Comparison of ENCODE assay signal across 20 cellular contexts in genomic region chr1:40810915-40811314, GRCh38. TPM values are rescaled to one million over a fixed set of nuclear protein-coding genes. Genes with fewer than 3 reads are reported as not detected.
DNase-seq lines count a peak whose midpoint lies in the region; ATAC-seq lines count a peak whose summit lies in the region.
"Had no signal": no experiment of that assay in that cellular context is flagged by ENCODE, and none has a peak within 500 bp of the region (broad histone marks: within the 10 kb centered on the region; RNA-seq: fewer than 3 reads in every experiment).

No MANE protein-coding gene starts in this region.

- H3K9me3 Mint-ChIP-seq in dendritic cell treated with granulocyte-macrophage colony-stimulating factor and Interleukin-4, amounts not matched to agents 40 ng/mL and 50 ng/mL, for 4 days: peaks cover 10% of the 10 kb centered on the region
- H3K9me3 Mint-ChIP-seq in naive B cell: peaks cover 0 to 4% (median 0%) of the 10 kb centered on the region in 7 donors
- H3K9me3 Mint-ChIP-seq: CD4-positive, CD25-positive, alpha-beta regulatory T cell; CD8-positive, alpha-beta memory T cell had no signal

- H3K27me3 Mint-ChIP-seq in T-helper 17 cell: no peaks in the 10 kb centered on the region
- peaks cover 38% of the 10 kb centered on the region for H3K27me3 Mint-ChIP-seq in dendritic cell treated with granulocyte-macrophage colony-stimulating factor and Interleukin-4, amounts not matched to agents 40 ng/mL and 50 ng/mL, for 4 days
- H3K27me3 Mint-ChIP-seq in naive B cell: peaks cover 0 to 9% (median 0%) of the 10 kb centered on the region in 3 donors

- no peak overlapping the region for H3K4me3 Mint-ChIP-seq in T-helper 17 cell
- no peak overlapping the region for H3K4me3 Mint-ChIP-seq in dendritic cell treated with granulocyte-macrophage colony-stimulating factor and Interleukin-4, amounts not matched to agents 40 ng/mL and 50 ng/mL, for 4 days
- H3K4me3 Mint-ChIP-seq in naive B cell: no peak overlapping the region
- H3K4me3 Mint-ChIP-seq: CD4-positive, CD25-positive, alpha-beta regulatory T cell had no signal

- ATAC-seq in T-helper 17 cell (no peak), naive B cell (ENCODE audit: low read depth in 2 of 2) (no peak), HG02759 (IDR thresholded peaks at IDR 0.05; ENCODE audit: unreplicated experiment) (no peak), GM18907 (IDR thresholded peaks at IDR 0.05; ENCODE audit: unreplicated experiment) (no peak)
- ATAC-seq: GM12878 had no signal

- H3K9me3 ChIP-seq in T-helper 17 cell (ENCODE audit: control insufficient read depth, low read length, poor library complexity, severe bottlenecking): no peaks in the 10 kb centered on the region
- H3K9me3 ChIP-seq: BE2C, HAP-1 had no signal

- H3K27ac Mint-ChIP-seq in T-helper 17 cell (peak overlapping the region; percentile 87), naive B cell (peak overlapping the region in 4 of 6 donors; percentile 33 to 91 (median 52))
- peak overlapping the region; percentile 81 for H3K27ac Mint-ChIP-seq in dendritic cell treated with granulocyte-macrophage colony-stimulating factor and Interleukin-4, amounts not matched to agents 40 ng/mL and 50 ng/mL, for 4 days
- H3K27ac Mint-ChIP-seq: CD4-positive, CD25-positive, alpha-beta regulatory T cell had no signal

- DNase-seq in T-helper 17 cell (no peak), naive B cell (no peak), SIG-M5 (lab: John Stamatoyannopoulos, UW) (no peak), hippocampal formation (lab: John Stamatoyannopoulos, UW) (no peak)
- DNase-seq: ACHN; BE2C; C1 segment of cervical spinal cord; CD4-positive, CD25-positive, alpha-beta regulatory T cell; CD8-positive, alpha-beta memory T cell; COR-L47; DMS 273 treated with DMSO at 0.1 percent for 48 hours; DMS53; DND-41; EL had no signal

- H3K4me1 Mint-ChIP-seq in T-helper 17 cell (peaks cover 17% of the 10 kb centered on the region), naive B cell (peaks cover 18 to 24% (median 21%) of the 10 kb centered on the region in 3 donors)
- peaks cover 32% of the 10 kb centered on the region for H3K4me1 Mint-ChIP-seq in dendritic cell treated with granulocyte-macrophage colony-stimulating factor and Interleukin-4, amounts not matched to agents 40 ng/mL and 50 ng/mL, for 4 days (ENCODE audit: low read depth)

- H3K36me3 Mint-ChIP-seq in T-helper 17 cell (ENCODE audit: low read depth) (no peaks in the 10 kb centered on the region), naive B cell (no peaks in the 10 kb centered on the region)
- no peaks in the 10 kb centered on the region for H3K36me3 Mint-ChIP-seq in dendritic cell treated with granulocyte-macrophage colony-stimulating factor and Interleukin-4, amounts not matched to agents 40 ng/mL and 50 ng/mL, for 4 days (ENCODE audit: low read depth)
- H3K36me3 Mint-ChIP-seq: CD4-positive, CD25-positive, alpha-beta regulatory T cell; CD8-positive, alpha-beta memory T cell had no signal

- intact Hi-C loops in dendritic cell treated with granulocyte-macrophage colony-stimulating factor and Interleukin-4, amounts not matched to agents 40 ng/mL and 50 ng/mL, for 4 days (cut with micrococcal nuclease): no loop called here

RNA-seq across cellular contexts. Expression of gene KCNQ4, which starts 27.3 kb away (rescaled TPM):
- under 1 TPM; 0.17 to 0.86 TPM for total RNA-seq in T-helper 17 cell
- polyA plus RNA-seq in naive B cell (ENCODE audit: low read depth in 6 of 6): under 1 TPM in 1 of 6 donors, not detected in 5; 0.11 TPM
- polyA plus RNA-seq: CD8-positive, alpha-beta memory T cell had no signal

RNA-seq across cellular contexts. Expression of gene CITED4, which starts 51.2 kb away (rescaled TPM):
- 10 to 100 TPM; 17.2 to 23.6 TPM for total RNA-seq in T-helper 17 cell
- polyA plus RNA-seq in naive B cell (ENCODE audit: low read depth in 6 of 6): 1 to 10 TPM; 1.2 to 3.2 (median 2.5) TPM
- total RNA-seq: HT1080 had no signal
